In the genomic region with DNA sequence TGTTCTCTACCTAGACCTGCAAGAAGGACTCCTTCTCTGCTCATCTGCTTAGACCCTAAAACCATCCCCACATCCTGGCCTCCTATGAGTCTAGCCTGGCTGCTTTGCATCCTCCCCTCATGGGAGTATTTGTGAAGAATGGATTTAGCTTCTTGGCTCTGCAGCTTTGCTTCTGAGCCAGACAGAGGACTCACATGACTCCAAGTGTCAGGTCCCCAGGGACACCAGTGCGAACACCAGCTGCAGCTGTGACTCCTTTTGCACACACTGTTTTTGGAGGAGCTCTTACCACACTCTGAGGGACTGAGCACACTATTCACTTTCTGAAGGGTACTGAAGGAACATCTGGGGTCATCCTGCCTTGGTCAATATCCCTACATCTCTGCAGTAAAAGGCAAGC, we compare ENCODE assay signal across 9 cellular contexts.
DNase-seq lines count a peak whose midpoint lies in the region; ATAC-seq, FAIRE-seq and TF ChIP-seq lines count a peak whose summit lies in the region.
"Had no signal": no experiment of that assay in that cellular context is flagged by ENCODE, and none has a peak within 500 bp of the region (broad histone marks: within the 10 kb centered on the region; RNA-seq: fewer than 3 reads in every experiment).

No MANE protein-coding gene starts in this region.

- H3F3A ChIP-seq in smooth muscle cell (ENCODE audit: low read depth) = no peaks in the 10 kb centered on the region

- FAIRE-seq in GM18507 (lab: Jason Lieb, UNC) = peak; percentile 100
- FAIRE-seq: colon had no signal

- peak; percentile 83 for ATAC-seq in GM21825 (IDR thresholded peaks at IDR 0.05; ENCODE audit: unreplicated experiment)
- peak; percentile 97 for ATAC-seq in Right ventricle myocardium superior (ENCODE audit: poor library complexity)
- ATAC-seq in aorta (ENCODE audit: low FRiP score) = peak; percentile 90

- H3K4me3 ChIP-seq in aorta (ENCODE audit: low read length in 2 of 2) (no peak overlapping the region), smooth muscle cell (no peak overlapping the region)

- 5 to 6% methylated on average over 1 of the region's 1 CpG for WGBS in aorta, 2 donors
- 87% methylated on average over 1 of the region's 1 CpG for WGBS in smooth muscle cell (ENCODE audit: low lambda C conversion rate)

- H3K4me2 ChIP-seq in smooth muscle cell = no peak overlapping the region

- peaks cover 0 to 9% of the 10 kb centered on the region in 2 donors for H3K4me1 ChIP-seq in aorta (ENCODE audit: control insufficient read depth in 1 of 2, insufficient read depth in 2 of 2, low read length in 2 of 2)
- H3K4me1 ChIP-seq in smooth muscle cell (ENCODE audit: low read depth) = no peaks in the 10 kb centered on the region

- no peaks in the 10 kb centered on the region for H3K27me3 ChIP-seq in aorta (ENCODE audit: control insufficient read depth in 1 of 2, insufficient read depth in 2 of 2, low read length in 1 of 2)
- H3K27me3 ChIP-seq in smooth muscle cell (ENCODE audit: low read depth) = no peaks in the 10 kb centered on the region

- no peak for TF ChIP-seq CTCF in smooth muscle cell (IDR thresholded peaks at IDR 0.05; ENCODE audit: borderline replicate concordance, insufficient read depth, poor library complexity, severe bottlenecking)

- H3K27ac ChIP-seq in aorta (ENCODE audit: low read depth in 1 of 2, low read length in 2 of 2) (no peak overlapping the region), smooth muscle cell (ENCODE audit: low read depth) (no peak overlapping the region)

- H3K36me3 ChIP-seq in aorta (ENCODE audit: control insufficient read depth in 1 of 2, insufficient read depth in 2 of 2, low read length in 1 of 2) = no peaks in the 10 kb centered on the region
- H3K36me3 ChIP-seq in smooth muscle cell (ENCODE audit: low read depth) = no peaks in the 10 kb centered on the region

- no peak for DNase-seq in GM18507 (ENCODE audit: extremely low spot score, insufficient read length, low read depth)
- peak; percentile 54 to 67 for DNase-seq in NCI-H187 (lab: John Stamatoyannopoulos, UW)
- peak; percentile 82 for DNase-seq in Right ventricle myocardium superior
- DNase-seq in aorta = peak; percentile 78 to 80
- DNase-seq in DMS53 treated with DMSO at 0.1 percent for 48 hours (lab: John Stamatoyannopoulos, UW; ENCODE audit: unreplicated experiment) = no peak
- no peak for DNase-seq in SKM-1 (lab: John Stamatoyannopoulos, UW; ENCODE audit: unreplicated experiment)
- DNase-seq in smooth muscle cell (lab: John Stamatoyannopoulos, UW; ENCODE audit: unreplicated experiment) = no peak

- H3K9me3 ChIP-seq in aorta (ENCODE audit: control insufficient read depth, low read length) (no peaks in the 10 kb centered on the region), smooth muscle cell (replicated peaks; ENCODE audit: low read depth) (no peaks in the 10 kb centered on the region)

- no peaks in the 10 kb centered on the region for H4K20me1 ChIP-seq in smooth muscle cell (ENCODE audit: low read depth)

- intact Hi-C loops in Right ventricle myocardium superior (cut with DNase I) = no loop called here
- intact Hi-C loops in aorta (cut with DNase I) = no loop called here

- no peaks in the 10 kb centered on the region for H3K79me2 ChIP-seq in smooth muscle cell (ENCODE audit: low read depth)

- H2AFZ ChIP-seq in smooth muscle cell (ENCODE audit: low read depth) = no peak overlapping the region

- H3K9ac ChIP-seq in smooth muscle cell (ENCODE audit: low read depth) = no peak overlapping the region

Comparison
In these comparisons a context has a peak if more than half of its experiments do, and no peak if none do; other contexts are left out.
1. DNase-seq: peak in NCI-H187 (2 of 2), Right ventricle myocardium superior (single experiment) and aorta (2 of 2); none in GM18507 (single experiment), DMS53 treated with DMSO at 0.1 percent for 48 hours (single experiment), SKM-1 (single experiment) and smooth muscle cell (single experiment).
2. Peak in every context shown above with its lines, with median percentiles within 50 percentile points of each other: ATAC-seq.